8 cellular contexts compared by ENCODE assay signal in genomic region chr3:113019182-113020137, GRCh38. TPM values are rescaled to one million over a fixed set of nuclear protein-coding genes. Genes with fewer than 3 reads are reported as not detected.
DNase-seq lines count a peak whose midpoint lies in the region; ATAC-seq and TF ChIP-seq lines count a peak whose summit lies in the region.

No MANE protein-coding gene starts in this region.

- H3K27me3 Mint-ChIP-seq in CD4-positive, CD25-positive, alpha-beta regulatory T cell = no peaks in the 10 kb centered on the region
- H3K27me3 Mint-ChIP-seq in activated CD4-positive, alpha-beta memory T cell treated with anti-CD3 and anti-CD28 coated beads for 36 hours = no peaks in the 10 kb centered on the region

- peak overlapping the region; percentile 75 to 94 for H3K9ac ChIP-seq in duodenal mucosa (ENCODE audit: low read depth in 1 of 2, low read length in 2 of 2)

- peaks cover 37% of the 10 kb centered on the region for H3K4me1 ChIP-seq in CD4-positive, CD25-positive, alpha-beta regulatory T cell (ENCODE audit: control insufficient read depth, insufficient read depth, low read length, poor library complexity, severe bottlenecking)
- H3K4me1 ChIP-seq in duodenal mucosa (ENCODE audit: control insufficient read depth in 1 of 2, insufficient read depth in 2 of 2, low read length in 2 of 2) (peaks cover 15 to 21% of the 10 kb centered on the region in 2 donors), right lobe of liver (peaks cover 0 to 10% (median 4%) of the 10 kb centered on the region in 4 donors)

- peak; percentile 71 to 89 (median 77) for DNase-seq in CD4-positive, CD25-positive, alpha-beta regulatory T cell
- DNase-seq in NCI-H774 (lab: John Stamatoyannopoulos, UW) = peak; percentile 73
- DNase-seq in activated CD4-positive, alpha-beta memory T cell treated with anti-CD3 and anti-CD28 coated beads for 36 hours = peak; percentile 95
- DNase-seq in right lobe of liver = peak; percentile 91
- DNase-seq in stimulated activated CD4-positive, alpha-beta T cell treated with anti-CD3 and anti-CD28 coated beads, Interleukin-4, amount 100 ng/mL, for 24 hours = peak; percentile 89

- peaks cover 28% of the 10 kb centered on the region for H3K36me3 Mint-ChIP-seq in CD4-positive, CD25-positive, alpha-beta regulatory T cell
- H3K36me3 Mint-ChIP-seq in activated CD4-positive, alpha-beta memory T cell treated with anti-CD3 and anti-CD28 coated beads for 36 hours = peaks cover 29% of the 10 kb centered on the region

- ATAC-seq in CD4-positive, CD25-positive, alpha-beta regulatory T cell (ENCODE audit: low read depth in 2 of 2) = peak; percentile 85
- ATAC-seq in GM19438 (IDR thresholded peaks at IDR 0.05; ENCODE audit: low read depth, unreplicated experiment) (peak; percentile 94), HG03571 (IDR thresholded peaks at IDR 0.05; ENCODE audit: unreplicated experiment) (peak; percentile 90), right lobe of liver (peak; percentile 97 to 99 (median 99))

- peaks cover 37 to 57% (median 47%) of the 10 kb centered on the region in 4 donors for H3K4me1 Mint-ChIP-seq in CD4-positive, CD25-positive, alpha-beta regulatory T cell
- H3K4me1 Mint-ChIP-seq in activated CD4-positive, alpha-beta memory T cell treated with anti-CD3 and anti-CD28 coated beads for 36 hours (ENCODE audit: low read depth) = peaks cover 55% of the 10 kb centered on the region

- CTCF ChIA-PET in activated CD4-positive, alpha-beta memory T cell treated with anti-CD3 and anti-CD28 coated beads for 36 hours (lab: Charles Lee) = interaction anchor here (0.6 to 4.7 kb wide), 15 partner anchors 9 to 1305 kb away, joined by 3 to 41 read pairs (median 4); partner anchors contain the start of gene GTPBP8

- H3K9me3 ChIP-seq in CD4-positive, CD25-positive, alpha-beta regulatory T cell (ENCODE audit: control insufficient read depth in 2 of 2, low read length in 2 of 2) = no peaks in the 10 kb centered on the region
- H3K9me3 ChIP-seq in duodenal mucosa (ENCODE audit: control insufficient read depth in 1 of 2, low read length in 2 of 2) (no peaks in the 10 kb centered on the region), right lobe of liver (no peaks in the 10 kb centered on the region)

- TF ChIP-seq CTCF in right lobe of liver (IDR thresholded peaks at IDR 0.05) = no peak

- H3K9me3 Mint-ChIP-seq in CD4-positive, CD25-positive, alpha-beta regulatory T cell = no peaks in the 10 kb centered on the region
- H3K9me3 Mint-ChIP-seq in activated CD4-positive, alpha-beta memory T cell treated with anti-CD3 and anti-CD28 coated beads for 36 hours = no peaks in the 10 kb centered on the region

- intact Hi-C loops in activated CD4-positive, alpha-beta memory T cell treated with anti-CD3 and anti-CD28 coated beads for 36 hours (cut with micrococcal nuclease) = loop anchor here (1.0 to 2.0 kb wide), 6 partner anchors 28 to 879 kb away; partner anchors contain the start of genes ATP6V1A, NAA50, SLC35A5 and SPICE1
- intact Hi-C loops in right lobe of liver (cut with DNase I) = no loop called here

- TF ChIP-seq POLR2A in right lobe of liver (IDR thresholded peaks at IDR 0.05) = no peak

- peak overlapping the region; percentile 89 to 98 (median 92) for H3K4me3 Mint-ChIP-seq in CD4-positive, CD25-positive, alpha-beta regulatory T cell
- peak overlapping the region; percentile 93 for H3K4me3 Mint-ChIP-seq in activated CD4-positive, alpha-beta memory T cell treated with anti-CD3 and anti-CD28 coated beads for 36 hours

- H3K27me3 ChIP-seq in CD4-positive, CD25-positive, alpha-beta regulatory T cell (ENCODE audit: control insufficient read depth, insufficient read depth, low read length) = no peaks in the 10 kb centered on the region
- H3K27me3 ChIP-seq in duodenal mucosa (ENCODE audit: control insufficient read depth in 1 of 2, insufficient read depth in 2 of 2, low read length in 2 of 2) (no peaks in the 10 kb centered on the region), right lobe of liver (no peaks in the 10 kb centered on the region)

- peak overlapping the region; percentile 91 to 96 (median 94) for H3K27ac Mint-ChIP-seq in CD4-positive, CD25-positive, alpha-beta regulatory T cell
- H3K27ac Mint-ChIP-seq in activated CD4-positive, alpha-beta memory T cell treated with anti-CD3 and anti-CD28 coated beads for 36 hours = peak overlapping the region; percentile 97

- peaks cover 21% of the 10 kb centered on the region for H3K36me3 ChIP-seq in CD4-positive, CD25-positive, alpha-beta regulatory T cell (ENCODE audit: control insufficient read depth, insufficient read depth, low read length)
- H3K36me3 ChIP-seq in duodenal mucosa (ENCODE audit: control insufficient read depth in 1 of 2, insufficient read depth in 2 of 2, low read length in 2 of 2) = peaks cover 0 to 17% of the 10 kb centered on the region in 2 donors
- peaks cover 0 to 14% (median 0%) of the 10 kb centered on the region in 4 donors for H3K36me3 ChIP-seq in right lobe of liver

- H3K27ac ChIP-seq in CD4-positive, CD25-positive, alpha-beta regulatory T cell (ENCODE audit: insufficient read depth, low read length, poor library complexity, severe bottlenecking) = peak overlapping the region; percentile 92
- H3K27ac ChIP-seq in duodenal mucosa (ENCODE audit: low read depth, low read length) (peak overlapping the region; percentile 86), right lobe of liver (peak overlapping the region; percentile 76 to 83 (median 81))

- peak overlapping the region; percentile 94 for H3K4me3 ChIP-seq in CD4-positive, CD25-positive, alpha-beta regulatory T cell (ENCODE audit: low read depth, low read length)
- H3K4me3 ChIP-seq in duodenal mucosa (ENCODE audit: low read depth in 1 of 2, low read length in 2 of 2) (peak overlapping the region; percentile 89 to 96), right lobe of liver (peak overlapping the region; percentile 79 to 96 (median 94))

- 20% methylated on average over 11 of the region's 63 CpGs for WGBS in right lobe of liver (ENCODE audit: insufficient coverage, low coverage, low lambda C conversion rate, missing lambda C conversion rate)

- POLR2A ChIA-PET in activated CD4-positive, alpha-beta memory T cell treated with anti-CD3 and anti-CD28 coated beads for 36 hours (lab: Charles Lee) = interaction anchor here (1.0 to 2.2 kb wide), 7 partner anchors 10 to 727 kb away, joined by 3 to 28 read pairs (median 5); partner anchors contain the start of genes ATP6V1A, GTPBP8, NAA50 and SPICE1

RNA-seq across cellular contexts. Expression of gene GTPBP8, which starts 28.7 kb away (rescaled TPM):
- total RNA-seq in CD4-positive, CD25-positive, alpha-beta regulatory T cell = 17.0 TPM
- 10 to 100 TPM; 18.1 to 25.7 (median 21.1) TPM for polyA plus RNA-seq in CD4-positive, CD25-positive, alpha-beta regulatory T cell
- total RNA-seq in activated CD4-positive, alpha-beta memory T cell treated with anti-CD3 and anti-CD28 coated beads for 36 hours = 10 to 100 TPM; 34.7 to 35.7 TPM
- 10 to 100 TPM in 2 of 6 experiments, 1 to 10 TPM in 4; 3.7 to 16.2 (median 7.5) TPM for total RNA-seq in right lobe of liver

RNA-seq across cellular contexts. Expression of gene CD200R1, which starts 44.6 kb away (rescaled TPM):
- total RNA-seq in CD4-positive, CD25-positive, alpha-beta regulatory T cell = 7.5 TPM
- polyA plus RNA-seq in CD4-positive, CD25-positive, alpha-beta regulatory T cell = 1 to 10 TPM; 3.9 to 5.2 (median 4.6) TPM
- total RNA-seq in activated CD4-positive, alpha-beta memory T cell treated with anti-CD3 and anti-CD28 coated beads for 36 hours = 1 to 10 TPM; 4.1 to 4.4 TPM
- 1 to 10 TPM in 2 of 6 experiments, under 1 TPM in 4; 0.44 to 1.4 (median 0.86) TPM for total RNA-seq in right lobe of liver

Comparison
In these comparisons a context has a peak if more than half of its experiments do, and no peak if none do; other contexts are left out.
1. Peak in every context shown above with its lines: DNase-seq, ATAC-seq, H3K4me3 ChIP-seq and H3K27ac ChIP-seq.